2 cellular contexts compared by ENCODE assay signal in genomic region chr16:89370601-89371000, GRCh38.
TF ChIP-seq lines count a peak whose summit lies in the region.

No MANE protein-coding gene starts in this region.

TF ChIP-seq in IMR-90, 13 proteins besides CTCF, POLR2A, EP300 and RAD21:
- TF ChIP-seq CHD1 (IDR thresholded peaks at IDR 0.05; ENCODE audit: low read depth, low read length) (no peak), CEBPB (IDR thresholded peaks at IDR 0.05; ENCODE audit: low read depth, low read length) (no peak), RCOR1 (IDR thresholded peaks at IDR 0.05; ENCODE audit: insufficient replicate concordance, low read length) (no peak), ELK1 (IDR thresholded peaks at IDR 0.05; ENCODE audit: borderline replicate concordance, low read depth, low read length) (no peak), MAFK (IDR thresholded peaks at IDR 0.05; ENCODE audit: low read depth, low read length) (no peak), MXI1 (IDR thresholded peaks at IDR 0.05; ENCODE audit: borderline replicate concordance, low read depth, low read length) (no peak), RFX5 (IDR thresholded peaks at IDR 0.05; ENCODE audit: low read depth, low read length) (no peak), SMC3 (IDR thresholded peaks at IDR 0.05; ENCODE audit: low read depth, low read length) (no peak), NFE2L2 (IDR thresholded peaks at IDR 0.05; ENCODE audit: low read depth, low read length) (no peak), MAZ (IDR thresholded peaks at IDR 0.05; ENCODE audit: borderline replicate concordance, low read depth, low read length) (no peak), FOS (IDR thresholded peaks at IDR 0.05; ENCODE audit: low read depth, low read length) (no peak), BHLHE40 (IDR thresholded peaks at IDR 0.05; ENCODE audit: low read depth, low read length) (no peak)
- TF ChIP-seq, protein P1, sequence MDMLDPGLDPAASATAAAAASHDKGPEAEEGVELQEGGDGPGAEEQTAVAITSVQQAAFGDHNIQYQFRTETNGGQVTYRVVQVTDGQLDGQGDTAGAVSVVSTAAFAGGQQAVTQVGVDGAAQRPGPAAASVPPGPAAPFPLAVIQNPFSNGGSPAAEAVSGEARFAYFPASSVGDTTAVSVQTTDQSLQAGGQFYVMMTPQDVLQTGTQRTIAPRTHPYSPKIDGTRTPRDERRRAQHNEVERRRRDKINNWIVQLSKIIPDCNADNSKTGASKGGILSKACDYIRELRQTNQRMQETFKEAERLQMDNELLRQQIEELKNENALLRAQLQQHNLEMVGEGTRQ (IDR thresholded peaks at IDR 0.05; ENCODE audit: low read depth, low read length) = no peak

TF ChIP-seq in H1, 55 proteins besides CTCF, POLR2A, EP300 and RAD21:
- TF ChIP-seq CHD2 (IDR thresholded peaks at IDR 0.05; ENCODE audit: low read length) (no peak), CHD1 (IDR thresholded peaks at IDR 0.05; ENCODE audit: low read depth, low read length) (no peak), RNF2 (IDR thresholded peaks at IDR 0.05; ENCODE audit: borderline replicate concordance, low read depth, low read length, missing control alignments, poor library complexity, severe bottlenecking) (no peak)
TF ChIP-seq in H1: peak in this region for 0.
